In genomic region chr4:169658196-169658595, GRCh38 we compare ENCODE assay signal across 11 cellular contexts. TPM values are rescaled to one million over a fixed set of nuclear protein-coding genes. Genes with fewer than 3 reads are reported as not detected.
DNase-seq lines count a peak whose midpoint lies in the region; ATAC-seq and TF ChIP-seq lines count a peak whose summit lies in the region.
"Had no signal": no experiment of that assay in that cellular context is flagged by ENCODE, and none has a peak within 500 bp of the region (broad histone marks: within the 10 kb centered on the region; RNA-seq: fewer than 3 reads in every experiment).

No MANE protein-coding gene starts in this region.

- DNase-seq in DMS53 treated with DMSO at 0.1 percent for 48 hours (lab: John Stamatoyannopoulos, UW; ENCODE audit: unreplicated experiment) (peak; percentile 33), OCI-LY7 (ENCODE audit: low spot score) (no peak), epithelial cell of esophagus (ENCODE audit: low read depth) (peak; percentile 60), gastrocnemius medialis (no peak)
- DNase-seq: DMS79, NCI-H1694 treated with DMSO at 0.1 percent for 48 hours, T-helper 2 cell had no signal

- H3K27me3 ChIP-seq in gastrocnemius medialis, result no peaks in the 10 kb centered on the region

- H3K4me2 ChIP-seq in OCI-LY7 (ENCODE audit: low read length), result peak overlapping the region; percentile 73; the same call in 1 of the 2 replicates
- H3K4me2 ChIP-seq: BLaER1 treated with 17β-estradiol and CSF1 and Interleukin-3, amounts not matched to agents 10 nM and 100 nM had no signal

- POLR2A ChIA-PET in OCI-LY7 (lab: Charles Lee), result interaction anchor here (1.2 to 3.9 kb wide), 7 partner anchors 8 to 37 kb away, joined by 3 to 18 read pairs (median 5); no protein-coding TSS in a partner anchor

- H3K4me3 ChIP-seq in OCI-LY7 (ENCODE audit: low read depth, low read length, poor library complexity, severe bottlenecking) (no peak overlapping the region), epithelial cell of esophagus (ENCODE audit: low read length) (no peak overlapping the region), gastrocnemius medialis (no peak overlapping the region)
- H3K4me3 ChIP-seq: BLaER1 treated with 17β-estradiol and CSF1 and Interleukin-3, amounts not matched to agents 10 nM and 100 nM had no signal

- peaks cover 24% of the 10 kb centered on the region for H3K4me1 ChIP-seq in OCI-LY7 (ENCODE audit: insufficient read depth, low read length, poor library complexity, severe bottlenecking)
- peaks cover 19 to 43% of the 10 kb centered on the region in 2 donors for H3K4me1 ChIP-seq in gastrocnemius medialis

- H3K9me3 ChIP-seq in OCI-LY7 (ENCODE audit: low read length) (no peaks in the 10 kb centered on the region), gastrocnemius medialis (no peaks in the 10 kb centered on the region)

- H3K79me2 ChIP-seq in OCI-LY7 (ENCODE audit: insufficient read depth, low read depth, low read length), result peaks cover 89% of the 10 kb centered on the region

- no peak overlapping the region for H3K27ac ChIP-seq in OCI-LY7 (ENCODE audit: low read depth, low read length, poor library complexity, severe bottlenecking)
- H3K27ac ChIP-seq in gastrocnemius medialis, result peak overlapping the region in 3 of 4 donors; percentile 80 to 85 (median 81)
- H3K27ac ChIP-seq: BLaER1 treated with 17β-estradiol and CSF1 and Interleukin-3, amounts not matched to agents 10 nM and 100 nM had no signal

- no peak overlapping the region for H2AFZ ChIP-seq in OCI-LY7 (ENCODE audit: low read length)

- no peaks in the 10 kb centered on the region for H3K9me2 ChIP-seq in OCI-LY7 (ENCODE audit: insufficient read depth, low read length)

- no peak for TF ChIP-seq CTCF in OCI-LY7 (conservative IDR thresholded peaks at IDR 0.05; ENCODE audit: low read length)
- no peak for TF ChIP-seq CTCF in epithelial cell of esophagus (IDR thresholded peaks at IDR 0.05; ENCODE audit: insufficient read depth, low read depth, low read length, missing control alignments)
- TF ChIP-seq CTCF in gastrocnemius medialis (IDR thresholded peaks at IDR 0.05 in 4 of 5, conservative IDR thresholded peaks at IDR 0.05 in 1 of 5), result no peak

- no peak for TF ChIP-seq POLR2A in gastrocnemius medialis (IDR thresholded peaks at IDR 0.05)

- ATAC-seq in gastrocnemius medialis, result no peak
- no peak for ATAC-seq in HG03520 (IDR thresholded peaks at IDR 0.05; ENCODE audit: unreplicated experiment)
- ATAC-seq in GM21515 (IDR thresholded peaks at IDR 0.05; ENCODE audit: unreplicated experiment), result no peak
- ATAC-seq in GM19463 (IDR thresholded peaks at IDR 0.05; ENCODE audit: unreplicated experiment), result no peak

- in situ Hi-C loops in gastrocnemius medialis (cut with MboI; ENCODE audit: low sequenced_read_pairs in 4 of 4), result loop anchor here in 1 of 4 donors (5.0 kb wide), 1 partner anchor 36 kb away; the partner anchor contains the start of gene CLCN3

- CTCF ChIA-PET in OCI-LY7 (lab: Charles Lee; ENCODE audit: unreplicated experiment), result no interaction called here

- H4K20me1 ChIP-seq in OCI-LY7 (ENCODE audit: insufficient read depth, low read length), result no peaks in the 10 kb centered on the region

- intact Hi-C loops in OCI-LY7 (cut with micrococcal nuclease; ENCODE audit: unreplicated experiment), result no loop called here
- intact Hi-C loops in gastrocnemius medialis (cut with DNase I; ENCODE audit: low total_unique reads), result no loop called here

- H3K36me3 ChIP-seq in OCI-LY7 (ENCODE audit: insufficient read depth, low read length) (peaks cover 14% of the 10 kb centered on the region), gastrocnemius medialis (no peaks in the 10 kb centered on the region)

- BruUV-seq in OCI-LY7 (replicated peaks; lab: Mats Ljungman, UMichigan), result no TSS peak

RNA-seq across cellular contexts. Expression of gene CLCN3, which starts 37.8 kb away (rescaled TPM):
- 17.8 and 23.0 TPM in 2 replicates for total RNA-seq in OCI-LY7 (2014; rRNA removed; shearing (Covaris generic))
- total RNA-seq in OCI-LY7 (2022) (37.5 and 42.0 TPM in 2 replicates), gastrocnemius medialis (10 to 100 TPM; 18.7 to 24.8 (median 20.5) TPM)

RNA-seq across cellular contexts. Expression of gene NEK1, which starts 45.8 kb away (rescaled TPM):
- total RNA-seq in OCI-LY7 (2014; rRNA removed; shearing (Covaris generic)), result 7.4 and 7.9 TPM in 2 replicates
- 26.2 and 27.5 TPM in 2 replicates for total RNA-seq in OCI-LY7 (2022)
- 10 to 100 TPM in 1 of 4 donors, 1 to 10 TPM in 3; 2.6 to 11.0 (median 3.9) TPM for total RNA-seq in gastrocnemius medialis

Comparison
In these comparisons a context has a peak if more than half of its experiments do, and no peak if none do; other contexts are left out.
1. DNase-seq: peak in DMS53 treated with DMSO at 0.1 percent for 48 hours (single experiment) and epithelial cell of esophagus (single experiment); none in OCI-LY7 (single experiment) and gastrocnemius medialis (0 of 2).